Comparison of ENCODE assay signal across 8 cellular contexts in genomic region chr12:51424662-51425539, GRCh38. TPM values are rescaled to one million over a fixed set of nuclear protein-coding genes. Genes with fewer than 3 reads are reported as not detected.
DNase-seq lines count a peak whose midpoint lies in the region; ATAC-seq, FAIRE-seq and TF ChIP-seq lines count a peak whose summit lies in the region.

SLC4A8 (plus strand) TSS chr12:51424831; CDS start chr12:51424988, 157 bp downstream.

- WGBS in A549 (ENCODE audit: missing lambda C conversion rate): 8% methylated on average over 37 of the region's 73 CpGs

- POLR2A ChIA-PET in A549 (lab: Yijun Ruan, JAX): interaction anchor here (1.1 kb wide), 1 partner anchor 389 kb away, joined by 3 read pairs; a partner anchor contains a TSS

- TF ChIP-seq CTCF in A549 (IDR thresholded peaks at IDR 0.05) (peak; percentile 90), keratinocyte (optimal IDR thresholded peaks at IDR 0.05 in 1 of 3, IDR thresholded peaks at IDR 0.05 in 1 of 3, conservative IDR thresholded peaks at IDR 0.05 in 1 of 3; ENCODE audit: extremely low read depth in 1 of 3, insufficient read depth in 2 of 3, low read length in 3 of 3) (peak; percentile 41 to 82 (median 69))

- peak; percentile 96 to 98 for ATAC-seq in A549
- peak; percentile 73 for ATAC-seq in GM18858 (IDR thresholded peaks at IDR 0.05; ENCODE audit: unreplicated experiment)
- peak; percentile 66 for ATAC-seq in HG03097 (IDR thresholded peaks at IDR 0.05; ENCODE audit: low FRiP score, unreplicated experiment)
- ATAC-seq in central memory CD8-positive, alpha-beta T cell (replicated peaks; ENCODE audit: extremely low read depth, poor library complexity, severe bottlenecking): peak; percentile 83

- DNase-seq in A549 (ENCODE audit: low read depth in 1 of 2, low spot score in 1 of 2): peak; percentile 80 to 96
- peak; percentile 98 for DNase-seq in NCI-H2196 (lab: John Stamatoyannopoulos, UW; ENCODE audit: unreplicated experiment)
- DNase-seq in activated CD4-positive, CD25-positive, alpha-beta regulatory T cell treated with anti-CD3 and anti-CD28 coated beads, Interleukin-2, amount 50 U/mL, for 16 hours (ENCODE audit: low read depth, low spot score): peak; percentile 53
- peak; percentile 53 for DNase-seq in central memory CD8-positive, alpha-beta T cell (ENCODE audit: low spot score in 2 of 2)
- no peak for DNase-seq in keratinocyte (ENCODE audit: low read depth, low spot score)
- DNase-seq in stimulated activated CD4-positive, alpha-beta T cell treated with anti-CD3 and anti-CD28 coated beads, Interleukin-12 subunit alpha, Interleukin-12 subunit beta, amount 100 ng/mL, for 4 hours: peak; percentile 67

- no peaks in the 10 kb centered on the region for H3K36me3 Mint-ChIP-seq in central memory CD8-positive, alpha-beta T cell (ENCODE audit: insufficient read depth)

- peaks cover 15% of the 10 kb centered on the region for H3K27me3 ChIP-seq in keratinocyte (ENCODE audit: control insufficient read depth, extremely low read depth, insufficient read depth, low read length)

- peak within 1 kb of the TSS; percentile 65 for H3K4me3 ChIP-seq in A549
- peak within 1 kb of the TSS; percentile 16 to 41 (median 37) for H3K4me3 ChIP-seq in keratinocyte (ENCODE audit: control insufficient read depth in 2 of 3, extremely low read depth in 1 of 3, insufficient read depth in 2 of 3, low read depth in 1 of 3, low read length in 3 of 3)

- no peaks in the 10 kb centered on the region for H3K79me2 ChIP-seq in keratinocyte (ENCODE audit: control insufficient read depth, insufficient read depth, low read length)

- H3K4me2 ChIP-seq in A549 (peak within 1 kb of the TSS; percentile 71), keratinocyte (ENCODE audit: control insufficient read depth, extremely low read depth, insufficient read depth, low read depth, low read length) (peak within 1 kb of the TSS; percentile 17)

- H3K27ac ChIP-seq in A549: peak within 1 kb of the TSS in 1 of 2 experiments; percentile 75; a peak in 3 of 6 replicates
- H3K27ac ChIP-seq in keratinocyte (ENCODE audit: control insufficient read depth, insufficient read depth, low read length): no peak within 1 kb of the TSS

- H3K9ac ChIP-seq in keratinocyte (ENCODE audit: control insufficient read depth, extremely low read depth, insufficient read depth, low read length): no peak within 1 kb of the TSS

- no peaks in the 10 kb centered on the region for H3K9me1 ChIP-seq in keratinocyte (ENCODE audit: control insufficient read depth, extremely low read depth, insufficient read depth, low read length)

- TF ChIP-seq POLR2A in A549 (IDR thresholded peaks at IDR 0.05; ENCODE audit: low read length): no peak

- H3K36me3 ChIP-seq in keratinocyte (ENCODE audit: control insufficient read depth in 2 of 2, extremely low read depth in 1 of 2, insufficient read depth in 2 of 2, low read length in 2 of 2): no peaks in the 10 kb centered on the region

- peaks cover 5% of the 10 kb centered on the region for H3K4me1 Mint-ChIP-seq in central memory CD8-positive, alpha-beta T cell

- H3K27ac Mint-ChIP-seq in central memory CD8-positive, alpha-beta T cell (ENCODE audit: low read depth): peak within 1 kb of the TSS; percentile 82

- FAIRE-seq in A549 (lab: Jason Lieb, UNC) (no peak), keratinocyte (lab: Jason Lieb, UNC) (no peak)

- peak within 1 kb of the TSS; percentile 81 for H3K4me3 Mint-ChIP-seq in central memory CD8-positive, alpha-beta T cell

- CTCF ChIA-PET in A549 (lab: Yijun Ruan, JAX): interaction anchor here (0.6 to 11.1 kb wide), 12 partner anchors 8 to 450 kb away, joined by 3 to 245 read pairs (median 4); a partner anchor contains a TSS

- H3K9me3 Mint-ChIP-seq in central memory CD8-positive, alpha-beta T cell: no peaks in the 10 kb centered on the region

- H3K4me1 ChIP-seq in A549 (peaks cover 5% of the 10 kb centered on the region), keratinocyte (ENCODE audit: control insufficient read depth, extremely low read depth, insufficient read depth, low read length) (no peaks in the 10 kb centered on the region)

- H3K27me3 Mint-ChIP-seq in central memory CD8-positive, alpha-beta T cell: no peaks in the 10 kb centered on the region

- TF ChIP-seq RAD21 in A549 (conservative IDR thresholded peaks at IDR 0.05 in 1 of 2, IDR thresholded peaks at IDR 0.05 in 1 of 2): peak; percentile 56 to 79

- H4K20me1 ChIP-seq in keratinocyte (ENCODE audit: control insufficient read depth, extremely low read depth, insufficient read depth, low read length): no peaks in the 10 kb centered on the region

- H3K9me3 ChIP-seq in A549 (no peaks in the 10 kb centered on the region), keratinocyte (ENCODE audit: control insufficient read depth, low read depth, low read length) (no peaks in the 10 kb centered on the region)

- peak within 1 kb of the TSS; percentile 15 for H2AFZ ChIP-seq in keratinocyte (ENCODE audit: control insufficient read depth, low read length)

- no peak for TF ChIP-seq EP300 in A549 (IDR thresholded peaks at IDR 0.05)

- dilution Hi-C loops in keratinocyte (cut with MboI; ENCODE audit: extremely low pct_ligation_motif_present, low sequenced_read_pairs): no loop called here

TF ChIP-seq in A549, 52 proteins besides CTCF, POLR2A, EP300 and RAD21:
- TF ChIP-seq KDM5A (IDR thresholded peaks at IDR 0.05) (peak; percentile 82; the same call in 1 of the 2 replicates), MAX (IDR thresholded peaks at IDR 0.05) (peak; percentile 43; the same call in 1 of the 2 replicates), PHF8 (IDR thresholded peaks at IDR 0.05; ENCODE audit: borderline replicate concordance, low read depth) (no peak), ESRRA (IDR thresholded peaks at IDR 0.05; ENCODE audit: borderline replicate concordance, low read length) (peak; percentile 85; the same call in 1 of the 2 replicates), SMC3 (IDR thresholded peaks at IDR 0.05) (peak; percentile 95), KDM1A (IDR thresholded peaks at IDR 0.05; ENCODE audit: low read depth) (peak; percentile 69; the same call in 1 of the 2 replicates)

RNA-seq across cellular contexts. Expression of gene SLC4A8, which starts in this region (rescaled TPM):
- polyA plus RNA-seq in A549 (2011; rRNA removed) (1.7 and 2.3 TPM in 2 replicates), A549 (2017; fragmentation: RNase III; extraction: RNeasy Plus Mini Kit Qiagen cat#74134 plus additional on column Dnase treatment) (1.1 to 1.6 TPM (median 1.4 TPM) in 3 replicates), keratinocyte (1.1 to 2.3 TPM (median 2.0 TPM) in 3 replicates)
- 0.66 and 0.79 TPM in 2 replicates for polyA plus RNA-seq in A549 (2012; cell fraction: cytosol; rRNA removed)
- 1.3 and 2.0 TPM in 2 replicates for polyA plus RNA-seq in A549 (2012; cell fraction: nucleus; rRNA removed)
- polyA minus RNA-seq in A549 (2011; rRNA and poly(A)+ RNA removed): 2.6 and 3.3 TPM in 2 replicates
- polyA plus RNA-seq in keratinocyte (2011; ENCODE audit: low read depth): 1.7 TPM
- 0.95 and 1.5 TPM in 2 replicates for polyA plus RNA-seq in keratinocyte (2011; cell fraction: cytosol; rRNA removed)
- 6.0 and 8.2 TPM in 2 replicates for polyA plus RNA-seq in keratinocyte (2011; cell fraction: nucleus; rRNA removed)
- polyA plus RNA-seq in keratinocyte (2012; ENCODE audit: low replicate concordance): 0.65 and 0.87 TPM in 2 replicates
- 6.3 to 8.1 TPM (median 6.3 TPM) in 3 replicates for polyA minus RNA-seq in keratinocyte
- polyA minus RNA-seq in keratinocyte (2011; cell fraction: cytosol; rRNA and poly(A)+ RNA removed): 2.5 TPM
- 2.8 and 9.3 TPM in 2 replicates for polyA minus RNA-seq in keratinocyte (2011; cell fraction: nucleus; rRNA and poly(A)+ RNA removed)
